ENCODE assay signal across 1 cellular context in genomic region chr9:130050472-130050871, GRCh38.
TF ChIP-seq lines count a peak whose summit lies in the region.

No MANE protein-coding gene starts in this region.

TF ChIP-seq in GM23338, 12 proteins besides CTCF, POLR2A, EP300 and RAD21:
- TF ChIP-seq NANOG (IDR thresholded peaks at IDR 0.05; ENCODE audit: borderline replicate concordance) (no peak), EZH2phosphoT487 (IDR thresholded peaks at IDR 0.05; ENCODE audit: unreplicated experiment) (no peak), ZNF114 (CRISPR knock-in tag; IDR thresholded peaks at IDR 0.05) (no peak), EZH2 (IDR thresholded peaks at IDR 0.05; ENCODE audit: low read depth, unreplicated experiment) (no peak), JUNB (IDR thresholded peaks at IDR 0.05; ENCODE audit: unreplicated experiment) (no peak), STAT1 (IDR thresholded peaks at IDR 0.05; ENCODE audit: unreplicated experiment) (no peak), CREB1 (CRISPR knock-in tag; IDR thresholded peaks at IDR 0.05; ENCODE audit: low read depth) (no peak), ZNF331 (CRISPR knock-in tag; IDR thresholded peaks at IDR 0.05; ENCODE audit: low read depth) (no peak), POLR2AphosphoS5 (IDR thresholded peaks at IDR 0.05; ENCODE audit: low read depth) (no peak)
- TF ChIP-seq, protein P1, sequence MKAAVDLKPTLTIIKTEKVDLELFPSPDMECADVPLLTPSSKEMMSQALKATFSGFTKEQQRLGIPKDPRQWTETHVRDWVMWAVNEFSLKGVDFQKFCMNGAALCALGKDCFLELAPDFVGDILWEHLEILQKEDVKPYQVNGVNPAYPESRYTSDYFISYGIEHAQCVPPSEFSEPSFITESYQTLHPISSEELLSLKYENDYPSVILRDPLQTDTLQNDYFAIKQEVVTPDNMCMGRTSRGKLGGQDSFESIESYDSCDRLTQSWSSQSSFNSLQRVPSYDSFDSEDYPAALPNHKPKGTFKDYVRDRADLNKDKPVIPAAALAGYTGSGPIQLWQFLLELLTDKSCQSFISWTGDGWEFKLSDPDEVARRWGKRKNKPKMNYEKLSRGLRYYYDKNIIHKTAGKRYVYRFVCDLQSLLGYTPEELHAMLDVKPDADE (IDR thresholded peaks at IDR 0.05) = no peak
- TF ChIP-seq, protein P2, sequence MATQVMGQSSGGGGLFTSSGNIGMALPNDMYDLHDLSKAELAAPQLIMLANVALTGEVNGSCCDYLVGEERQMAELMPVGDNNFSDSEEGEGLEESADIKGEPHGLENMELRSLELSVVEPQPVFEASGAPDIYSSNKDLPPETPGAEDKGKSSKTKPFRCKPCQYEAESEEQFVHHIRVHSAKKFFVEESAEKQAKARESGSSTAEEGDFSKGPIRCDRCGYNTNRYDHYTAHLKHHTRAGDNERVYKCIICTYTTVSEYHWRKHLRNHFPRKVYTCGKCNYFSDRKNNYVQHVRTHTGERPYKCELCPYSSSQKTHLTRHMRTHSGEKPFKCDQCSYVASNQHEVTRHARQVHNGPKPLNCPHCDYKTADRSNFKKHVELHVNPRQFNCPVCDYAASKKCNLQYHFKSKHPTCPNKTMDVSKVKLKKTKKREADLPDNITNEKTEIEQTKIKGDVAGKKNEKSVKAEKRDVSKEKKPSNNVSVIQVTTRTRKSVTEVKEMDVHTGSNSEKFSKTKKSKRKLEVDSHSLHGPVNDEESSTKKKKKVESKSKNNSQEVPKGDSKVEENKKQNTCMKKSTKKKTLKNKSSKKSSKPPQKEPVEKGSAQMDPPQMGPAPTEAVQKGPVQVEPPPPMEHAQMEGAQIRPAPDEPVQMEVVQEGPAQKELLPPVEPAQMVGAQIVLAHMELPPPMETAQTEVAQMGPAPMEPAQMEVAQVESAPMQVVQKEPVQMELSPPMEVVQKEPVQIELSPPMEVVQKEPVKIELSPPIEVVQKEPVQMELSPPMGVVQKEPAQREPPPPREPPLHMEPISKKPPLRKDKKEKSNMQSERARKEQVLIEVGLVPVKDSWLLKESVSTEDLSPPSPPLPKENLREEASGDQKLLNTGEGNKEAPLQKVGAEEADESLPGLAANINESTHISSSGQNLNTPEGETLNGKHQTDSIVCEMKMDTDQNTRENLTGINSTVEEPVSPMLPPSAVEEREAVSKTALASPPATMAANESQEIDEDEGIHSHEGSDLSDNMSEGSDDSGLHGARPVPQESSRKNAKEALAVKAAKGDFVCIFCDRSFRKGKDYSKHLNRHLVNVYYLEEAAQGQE (IDR thresholded peaks at IDR 0.05; ENCODE audit: unreplicated experiment) = no peak
- TF ChIP-seq, protein P3, sequence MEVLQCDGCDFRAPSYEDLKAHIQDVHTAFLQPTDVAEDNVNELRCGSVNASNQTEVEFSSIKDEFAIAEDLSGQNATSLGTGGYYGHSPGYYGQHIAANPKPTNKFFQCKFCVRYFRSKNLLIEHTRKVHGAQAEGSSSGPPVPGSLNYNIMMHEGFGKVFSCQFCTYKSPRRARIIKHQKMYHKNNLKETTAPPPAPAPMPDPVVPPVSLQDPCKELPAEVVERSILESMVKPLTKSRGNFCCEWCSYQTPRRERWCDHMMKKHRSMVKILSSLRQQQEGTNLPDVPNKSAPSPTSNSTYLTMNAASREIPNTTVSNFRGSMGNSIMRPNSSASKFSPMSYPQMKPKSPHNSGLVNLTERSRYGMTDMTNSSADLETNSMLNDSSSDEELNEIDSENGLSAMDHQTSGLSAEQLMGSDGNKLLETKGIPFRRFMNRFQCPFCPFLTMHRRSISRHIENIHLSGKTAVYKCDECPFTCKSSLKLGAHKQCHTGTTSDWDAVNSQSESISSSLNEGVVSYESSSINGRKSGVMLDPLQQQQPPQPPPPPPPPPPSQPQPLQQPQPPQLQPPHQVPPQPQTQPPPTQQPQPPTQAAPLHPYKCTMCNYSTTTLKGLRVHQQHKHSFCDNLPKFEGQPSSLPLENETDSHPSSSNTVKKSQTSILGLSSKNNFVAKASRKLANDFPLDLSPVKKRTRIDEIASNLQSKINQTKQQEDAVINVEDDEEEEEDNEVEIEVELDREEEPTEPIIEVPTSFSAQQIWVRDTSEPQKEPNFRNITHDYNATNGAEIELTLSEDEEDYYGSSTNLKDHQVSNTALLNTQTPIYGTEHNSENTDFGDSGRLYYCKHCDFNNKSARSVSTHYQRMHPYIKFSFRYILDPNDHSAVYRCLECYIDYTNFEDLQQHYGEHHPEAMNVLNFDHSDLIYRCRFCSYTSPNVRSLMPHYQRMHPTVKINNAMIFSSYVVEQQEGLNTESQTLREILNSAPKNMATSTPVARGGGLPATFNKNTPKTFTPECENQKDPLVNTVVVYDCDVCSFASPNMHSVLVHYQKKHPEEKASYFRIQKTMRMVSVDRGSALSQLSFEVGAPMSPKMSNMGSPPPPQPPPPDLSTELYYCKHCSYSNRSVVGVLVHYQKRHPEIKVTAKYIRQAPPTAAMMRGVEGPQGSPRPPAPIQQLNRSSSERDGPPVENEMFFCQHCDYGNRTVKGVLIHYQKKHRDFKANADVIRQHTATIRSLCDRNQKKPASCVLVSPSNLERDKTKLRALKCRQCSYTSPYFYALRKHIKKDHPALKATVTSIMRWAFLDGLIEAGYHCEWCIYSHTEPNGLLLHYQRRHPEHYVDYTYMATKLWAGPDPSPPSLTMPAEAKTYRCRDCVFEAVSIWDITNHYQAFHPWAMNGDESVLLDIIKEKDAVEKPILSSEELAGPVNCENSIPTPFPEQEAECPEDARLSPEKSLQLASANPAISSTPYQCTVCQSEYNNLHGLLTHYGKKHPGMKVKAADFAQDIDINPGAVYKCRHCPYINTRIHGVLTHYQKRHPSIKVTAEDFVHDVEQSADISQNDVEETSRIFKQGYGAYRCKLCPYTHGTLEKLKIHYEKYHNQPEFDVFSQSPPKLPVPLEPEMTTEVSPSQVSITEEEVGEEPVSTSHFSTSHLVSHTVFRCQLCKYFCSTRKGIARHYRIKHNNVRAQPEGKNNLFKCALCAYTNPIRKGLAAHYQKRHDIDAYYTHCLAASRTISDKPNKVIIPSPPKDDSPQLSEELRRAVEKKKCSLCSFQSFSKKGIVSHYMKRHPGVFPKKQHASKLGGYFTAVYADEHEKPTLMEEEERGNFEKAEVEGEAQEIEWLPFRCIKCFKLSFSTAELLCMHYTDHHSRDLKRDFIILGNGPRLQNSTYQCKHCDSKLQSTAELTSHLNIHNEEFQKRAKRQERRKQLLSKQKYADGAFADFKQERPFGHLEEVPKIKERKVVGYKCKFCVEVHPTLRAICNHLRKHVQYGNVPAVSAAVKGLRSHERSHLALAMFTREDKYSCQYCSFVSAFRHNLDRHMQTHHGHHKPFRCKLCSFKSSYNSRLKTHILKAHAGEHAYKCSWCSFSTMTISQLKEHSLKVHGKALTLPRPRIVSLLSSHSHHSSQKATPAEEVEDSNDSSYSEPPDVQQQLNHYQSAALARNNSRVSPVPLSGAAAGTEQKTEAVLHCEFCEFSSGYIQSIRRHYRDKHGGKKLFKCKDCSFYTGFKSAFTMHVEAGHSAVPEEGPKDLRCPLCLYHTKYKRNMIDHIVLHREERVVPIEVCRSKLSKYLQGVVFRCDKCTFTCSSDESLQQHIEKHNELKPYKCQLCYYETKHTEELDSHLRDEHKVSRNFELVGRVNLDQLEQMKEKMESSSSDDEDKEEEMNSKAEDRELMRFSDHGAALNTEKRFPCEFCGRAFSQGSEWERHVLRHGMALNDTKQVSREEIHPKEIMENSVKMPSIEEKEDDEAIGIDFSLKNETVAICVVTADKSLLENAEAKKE (CRISPR knock-in tag; IDR thresholded peaks at IDR 0.05) = no peak
